In genomic region chr1:29777522-29777921, GRCh38 we compare ENCODE assay signal across 18 cellular contexts.
"Had no signal": no experiment of that assay in that cellular context is flagged by ENCODE, and none has a peak within 500 bp of the region (broad histone marks: within the 10 kb centered on the region; RNA-seq: fewer than 3 reads in every experiment).

No MANE protein-coding gene starts in this region.

- DNase-seq: KBM-7, NCI-H1092, NCI-H1105 treated with DMSO at 0.1 percent for 48 hours, NCI-H1417 treated with DMSO at 0.1 percent for 48 hours, NCI-H146, NCI-H1694 treated with DMSO at 0.1 percent for 48 hours, NCI-H1930, NCI-H2081 treated with DMSO at 0.1 percent for 48 hours, NCI-H2171, NCI-H226, NCI-H446, NCI-H510A, NCI-H524 treated with DMSO at 0.1 percent for 48 hours, NCI-H69, NCI-H774, Right ventricle myocardium superior, RPMI8226, SIG-M5 had no signal
